ENCODE assay signal across 10 cellular contexts in genomic region chr13:40981361-40981760, GRCh38. TPM values are rescaled to one million over a fixed set of nuclear protein-coding genes. Genes with fewer than 3 reads are reported as not detected.
DNase-seq lines count a peak whose midpoint lies in the region; ATAC-seq and TF ChIP-seq lines count a peak whose summit lies in the region.
"Had no signal": no experiment of that assay in that cellular context is flagged by ENCODE, and none has a peak within 500 bp of the region (broad histone marks: within the 10 kb centered on the region; RNA-seq: fewer than 3 reads in every experiment).

No MANE protein-coding gene starts in this region.

- peak overlapping the region; percentile 98 for H3K27ac Mint-ChIP-seq in activated naive CD4-positive, alpha-beta T cell treated with anti-CD3 and anti-CD28 coated beads, Interleukin-2, amount 50 U/mL, for 24 hours
- H3K27ac Mint-ChIP-seq in activated naive CD4-positive, alpha-beta T cell treated with anti-CD3 and anti-CD28 coated beads, Interleukin-2, amount 50 U/mL, for 72 hours: peak overlapping the region; percentile 98 to 100

- H3K4me1 Mint-ChIP-seq in activated naive CD4-positive, alpha-beta T cell treated with anti-CD3 and anti-CD28 coated beads, Interleukin-2, amount 50 U/mL, for 24 hours: peaks cover 66% of the 10 kb centered on the region

- no peaks in the 10 kb centered on the region for H3K9me3 Mint-ChIP-seq in activated naive CD4-positive, alpha-beta T cell treated with anti-CD3 and anti-CD28 coated beads, Interleukin-2, amount 50 U/mL, for 24 hours
- H3K9me3 Mint-ChIP-seq in activated naive CD4-positive, alpha-beta T cell treated with anti-CD3 and anti-CD28 coated beads, Interleukin-2, amount 50 U/mL, for 72 hours: no peaks in the 10 kb centered on the region

- H3K9me3 ChIP-seq in left lung (no peaks in the 10 kb centered on the region), upper lobe of right lung (no peaks in the 10 kb centered on the region)

- H3K36me3 Mint-ChIP-seq in activated naive CD4-positive, alpha-beta T cell treated with anti-CD3 and anti-CD28 coated beads, Interleukin-2, amount 50 U/mL, for 24 hours: peaks cover 13% of the 10 kb centered on the region
- peaks cover 5 to 22% of the 10 kb centered on the region in 2 donors for H3K36me3 Mint-ChIP-seq in activated naive CD4-positive, alpha-beta T cell treated with anti-CD3 and anti-CD28 coated beads, Interleukin-2, amount 50 U/mL, for 72 hours

- H3K4me1 ChIP-seq in left lung (peaks cover 25 to 98% of the 10 kb centered on the region in 2 donors), upper lobe of right lung (peaks cover 68% of the 10 kb centered on the region)

- DNase-seq in activated naive CD4-positive, alpha-beta T cell (lab: John Stamatoyannopoulos, UW): no peak
- no peak for DNase-seq in activated naive CD4-positive, alpha-beta T cell treated with anti-CD3 and anti-CD28 coated beads, Interleukin-2, amount 50 U/mL, for 72 hours (ENCODE audit: low spot score in 2 of 2)
- no peak for DNase-seq in left lung
- DNase-seq in upper lobe of right lung: no peak
- no peak for DNase-seq in germinal center (ENCODE audit: low spot score)
- DNase-seq in NCI-H1105 treated with DMSO at 0.1 percent for 48 hours (lab: John Stamatoyannopoulos, UW): no peak
- DNase-seq: NCI-H146 had no signal

- peak overlapping the region; percentile 95 for H3K4me3 Mint-ChIP-seq in activated naive CD4-positive, alpha-beta T cell treated with anti-CD3 and anti-CD28 coated beads, Interleukin-2, amount 50 U/mL, for 24 hours

- intact Hi-C loops in left lung (cut with DNase I): no loop called here
- intact Hi-C loops in upper lobe of right lung (cut with DNase I): no loop called here

- H3K4me3 ChIP-seq in left lung (peak overlapping the region; percentile 12 to 40), upper lobe of right lung (peak overlapping the region; percentile 44)

- no peaks in the 10 kb centered on the region for H3K27me3 Mint-ChIP-seq in activated naive CD4-positive, alpha-beta T cell treated with anti-CD3 and anti-CD28 coated beads, Interleukin-2, amount 50 U/mL, for 24 hours

- ATAC-seq in activated naive CD4-positive, alpha-beta T cell treated with anti-CD3 and anti-CD28 coated beads, Interleukin-2, amount 50 U/mL, for 72 hours: peak; percentile 25 to 48
- no peak for ATAC-seq in left lung
- peak; percentile 63 for ATAC-seq in upper lobe of right lung
- no peak for ATAC-seq in HG03139 (IDR thresholded peaks at IDR 0.05; ENCODE audit: unreplicated experiment)

- H3K36me3 ChIP-seq in left lung (peaks cover 0 to 7% of the 10 kb centered on the region in 2 donors), upper lobe of right lung (peaks cover 1% of the 10 kb centered on the region)

- H3K27me3 ChIP-seq in left lung (no peaks in the 10 kb centered on the region), upper lobe of right lung (no peaks in the 10 kb centered on the region)

- H3K27ac ChIP-seq in left lung: peak overlapping the region; percentile 86 to 90
- H3K27ac ChIP-seq in upper lobe of right lung: peak overlapping the region; percentile 89
- H3K27ac ChIP-seq: C4-2B had no signal

- no peak for TF ChIP-seq CTCF in left lung (IDR thresholded peaks at IDR 0.05)
- no peak for TF ChIP-seq CTCF in upper lobe of right lung (IDR thresholded peaks at IDR 0.05)

RNA-seq across cellular contexts. Expression of gene ELF1, which starts 37.8 kb away (rescaled TPM):
- total RNA-seq in activated naive CD4-positive, alpha-beta T cell treated with anti-CD3 and anti-CD28 coated beads, Interleukin-2, amount 50 U/mL, for 72 hours: 10 to 100 TPM; 62.0 to 86.2 TPM
- 10 to 100 TPM; 58.5 to 84.6 TPM for total RNA-seq in left lung
- total RNA-seq in upper lobe of right lung: 81.5 TPM

Comparison
In these comparisons a context has a peak if more than half of its experiments do, and no peak if none do; other contexts are left out.
1. ATAC-seq: peak in activated naive CD4-positive, alpha-beta T cell treated with anti-CD3 and anti-CD28 coated beads, Interleukin-2, amount 50 U/mL, for 72 hours (2 of 2) and upper lobe of right lung (single experiment); none in left lung (single experiment) and HG03139 (single experiment).